Comparison of ENCODE assay signal across 2 cellular contexts in the genomic region with DNA sequence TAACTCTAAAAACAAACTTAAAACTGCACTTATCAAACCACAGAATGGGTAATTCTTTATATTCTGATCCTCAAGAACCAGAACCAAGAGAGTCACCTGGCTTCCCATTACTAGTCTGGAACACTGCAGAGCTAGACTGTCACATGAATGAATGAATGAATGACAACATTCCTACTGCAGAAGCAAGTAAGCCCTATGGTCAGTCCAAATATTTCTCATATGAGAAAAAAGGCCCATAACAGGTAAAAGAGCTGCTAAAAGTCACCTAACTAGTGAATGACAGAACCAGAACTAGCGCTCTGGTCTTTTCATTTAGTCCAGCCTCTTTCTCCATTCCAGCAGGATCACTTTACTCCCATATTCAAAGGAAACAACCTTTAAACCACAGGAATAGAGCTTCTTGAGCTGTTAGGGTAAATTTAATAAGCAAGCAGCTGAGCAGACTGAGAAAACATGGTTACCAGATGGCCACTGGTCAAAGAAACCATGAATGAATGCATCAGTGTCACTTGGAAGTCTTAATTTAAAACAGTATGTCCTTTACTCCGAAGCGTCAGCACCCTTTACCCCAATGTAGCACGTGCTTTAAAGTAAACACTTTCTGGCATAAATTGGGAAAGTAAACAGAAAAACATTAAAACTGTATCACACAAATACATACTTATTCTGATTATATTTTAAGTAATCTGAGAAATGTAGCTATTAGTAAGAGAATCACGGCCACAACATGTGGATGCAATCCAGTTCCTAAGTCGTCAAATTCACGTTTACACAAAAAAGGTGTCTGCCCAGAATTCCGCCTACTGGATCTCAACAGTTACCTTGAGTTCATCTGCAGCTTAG.
TF ChIP-seq lines count a peak whose summit lies in the region.

No MANE protein-coding gene starts in this region.

TF ChIP-seq in HCT116, 20 proteins besides CTCF, POLR2A, EP300 and RAD21 (continued from another document):
- TF ChIP-seq, protein P1, sequence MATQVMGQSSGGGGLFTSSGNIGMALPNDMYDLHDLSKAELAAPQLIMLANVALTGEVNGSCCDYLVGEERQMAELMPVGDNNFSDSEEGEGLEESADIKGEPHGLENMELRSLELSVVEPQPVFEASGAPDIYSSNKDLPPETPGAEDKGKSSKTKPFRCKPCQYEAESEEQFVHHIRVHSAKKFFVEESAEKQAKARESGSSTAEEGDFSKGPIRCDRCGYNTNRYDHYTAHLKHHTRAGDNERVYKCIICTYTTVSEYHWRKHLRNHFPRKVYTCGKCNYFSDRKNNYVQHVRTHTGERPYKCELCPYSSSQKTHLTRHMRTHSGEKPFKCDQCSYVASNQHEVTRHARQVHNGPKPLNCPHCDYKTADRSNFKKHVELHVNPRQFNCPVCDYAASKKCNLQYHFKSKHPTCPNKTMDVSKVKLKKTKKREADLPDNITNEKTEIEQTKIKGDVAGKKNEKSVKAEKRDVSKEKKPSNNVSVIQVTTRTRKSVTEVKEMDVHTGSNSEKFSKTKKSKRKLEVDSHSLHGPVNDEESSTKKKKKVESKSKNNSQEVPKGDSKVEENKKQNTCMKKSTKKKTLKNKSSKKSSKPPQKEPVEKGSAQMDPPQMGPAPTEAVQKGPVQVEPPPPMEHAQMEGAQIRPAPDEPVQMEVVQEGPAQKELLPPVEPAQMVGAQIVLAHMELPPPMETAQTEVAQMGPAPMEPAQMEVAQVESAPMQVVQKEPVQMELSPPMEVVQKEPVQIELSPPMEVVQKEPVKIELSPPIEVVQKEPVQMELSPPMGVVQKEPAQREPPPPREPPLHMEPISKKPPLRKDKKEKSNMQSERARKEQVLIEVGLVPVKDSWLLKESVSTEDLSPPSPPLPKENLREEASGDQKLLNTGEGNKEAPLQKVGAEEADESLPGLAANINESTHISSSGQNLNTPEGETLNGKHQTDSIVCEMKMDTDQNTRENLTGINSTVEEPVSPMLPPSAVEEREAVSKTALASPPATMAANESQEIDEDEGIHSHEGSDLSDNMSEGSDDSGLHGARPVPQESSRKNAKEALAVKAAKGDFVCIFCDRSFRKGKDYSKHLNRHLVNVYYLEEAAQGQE (IDR thresholded peaks at IDR 0.05; ENCODE audit: low read depth), result no peak
- TF ChIP-seq SRF (IDR thresholded peaks at IDR 0.05; ENCODE audit: low read depth), result no peak
- no peak for TF ChIP-seq TCF7L2 (IDR thresholded peaks at IDR 0.05; ENCODE audit: borderline replicate concordance, extremely low read depth, insufficient read depth, insufficient read length)
- no peak for TF ChIP-seq EZH2phosphoT487 (IDR thresholded peaks at IDR 0.05; ENCODE audit: borderline replicate concordance)
- TF ChIP-seq, protein P2, sequence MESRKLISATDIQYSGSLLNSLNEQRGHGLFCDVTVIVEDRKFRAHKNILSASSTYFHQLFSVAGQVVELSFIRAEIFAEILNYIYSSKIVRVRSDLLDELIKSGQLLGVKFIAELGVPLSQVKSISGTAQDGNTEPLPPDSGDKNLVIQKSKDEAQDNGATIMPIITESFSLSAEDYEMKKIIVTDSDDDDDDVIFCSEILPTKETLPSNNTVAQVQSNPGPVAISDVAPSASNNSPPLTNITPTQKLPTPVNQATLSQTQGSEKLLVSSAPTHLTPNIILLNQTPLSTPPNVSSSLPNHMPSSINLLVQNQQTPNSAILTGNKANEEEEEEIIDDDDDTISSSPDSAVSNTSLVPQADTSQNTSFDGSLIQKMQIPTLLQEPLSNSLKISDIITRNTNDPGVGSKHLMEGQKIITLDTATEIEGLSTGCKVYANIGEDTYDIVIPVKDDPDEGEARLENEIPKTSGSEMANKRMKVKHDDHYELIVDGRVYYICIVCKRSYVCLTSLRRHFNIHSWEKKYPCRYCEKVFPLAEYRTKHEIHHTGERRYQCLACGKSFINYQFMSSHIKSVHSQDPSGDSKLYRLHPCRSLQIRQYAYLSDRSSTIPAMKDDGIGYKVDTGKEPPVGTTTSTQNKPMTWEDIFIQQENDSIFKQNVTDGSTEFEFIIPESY (IDR thresholded peaks at IDR 0.05; ENCODE audit: extremely low read depth, insufficient replicate concordance, low read length), result no peak
- TF ChIP-seq POLR2AphosphoS5 (IDR thresholded peaks at IDR 0.05; ENCODE audit: low read depth, low read length), result no peak
- TF ChIP-seq ZFX (IDR thresholded peaks at IDR 0.05), result no peak
- no peak for TF ChIP-seq SIN3A (IDR thresholded peaks at IDR 0.05; ENCODE audit: low read depth)
- TF ChIP-seq EGR1 (IDR thresholded peaks at IDR 0.05; ENCODE audit: low read depth), result no peak
- TF ChIP-seq EZH2 (IDR thresholded peaks at IDR 0.05), result no peak
- no peak for TF ChIP-seq JUND (IDR thresholded peaks at IDR 0.05)

TF ChIP-seq in WTC11, 78 proteins besides CTCF, POLR2A, EP300 and RAD21 (continued from another document):
- TF ChIP-seq ZNF121 (CRISPR knock-in tag; IDR thresholded peaks at IDR 0.05) (no peak), IRF2 (CRISPR knock-in tag; IDR thresholded peaks at IDR 0.05; ENCODE audit: borderline replicate concordance, low read depth) (no peak), ZNF232 (CRISPR knock-in tag; IDR thresholded peaks at IDR 0.05) (no peak)
- TF ChIP-seq, protein P3, sequence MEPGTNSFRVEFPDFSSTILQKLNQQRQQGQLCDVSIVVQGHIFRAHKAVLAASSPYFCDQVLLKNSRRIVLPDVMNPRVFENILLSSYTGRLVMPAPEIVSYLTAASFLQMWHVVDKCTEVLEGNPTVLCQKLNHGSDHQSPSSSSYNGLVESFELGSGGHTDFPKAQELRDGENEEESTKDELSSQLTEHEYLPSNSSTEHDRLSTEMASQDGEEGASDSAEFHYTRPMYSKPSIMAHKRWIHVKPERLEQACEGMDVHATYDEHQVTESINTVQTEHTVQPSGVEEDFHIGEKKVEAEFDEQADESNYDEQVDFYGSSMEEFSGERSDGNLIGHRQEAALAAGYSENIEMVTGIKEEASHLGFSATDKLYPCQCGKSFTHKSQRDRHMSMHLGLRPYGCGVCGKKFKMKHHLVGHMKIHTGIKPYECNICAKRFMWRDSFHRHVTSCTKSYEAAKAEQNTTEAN (CRISPR knock-in tag; IDR thresholded peaks at IDR 0.05), result no peak
- TF ChIP-seq, protein P4, sequence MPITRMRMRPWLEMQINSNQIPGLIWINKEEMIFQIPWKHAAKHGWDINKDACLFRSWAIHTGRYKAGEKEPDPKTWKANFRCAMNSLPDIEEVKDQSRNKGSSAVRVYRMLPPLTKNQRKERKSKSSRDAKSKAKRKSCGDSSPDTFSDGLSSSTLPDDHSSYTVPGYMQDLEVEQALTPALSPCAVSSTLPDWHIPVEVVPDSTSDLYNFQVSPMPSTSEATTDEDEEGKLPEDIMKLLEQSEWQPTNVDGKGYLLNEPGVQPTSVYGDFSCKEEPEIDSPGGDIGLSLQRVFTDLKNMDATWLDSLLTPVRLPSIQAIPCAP (CRISPR knock-in tag; IDR thresholded peaks at IDR 0.05), result no peak
- TF ChIP-seq, protein P5, sequence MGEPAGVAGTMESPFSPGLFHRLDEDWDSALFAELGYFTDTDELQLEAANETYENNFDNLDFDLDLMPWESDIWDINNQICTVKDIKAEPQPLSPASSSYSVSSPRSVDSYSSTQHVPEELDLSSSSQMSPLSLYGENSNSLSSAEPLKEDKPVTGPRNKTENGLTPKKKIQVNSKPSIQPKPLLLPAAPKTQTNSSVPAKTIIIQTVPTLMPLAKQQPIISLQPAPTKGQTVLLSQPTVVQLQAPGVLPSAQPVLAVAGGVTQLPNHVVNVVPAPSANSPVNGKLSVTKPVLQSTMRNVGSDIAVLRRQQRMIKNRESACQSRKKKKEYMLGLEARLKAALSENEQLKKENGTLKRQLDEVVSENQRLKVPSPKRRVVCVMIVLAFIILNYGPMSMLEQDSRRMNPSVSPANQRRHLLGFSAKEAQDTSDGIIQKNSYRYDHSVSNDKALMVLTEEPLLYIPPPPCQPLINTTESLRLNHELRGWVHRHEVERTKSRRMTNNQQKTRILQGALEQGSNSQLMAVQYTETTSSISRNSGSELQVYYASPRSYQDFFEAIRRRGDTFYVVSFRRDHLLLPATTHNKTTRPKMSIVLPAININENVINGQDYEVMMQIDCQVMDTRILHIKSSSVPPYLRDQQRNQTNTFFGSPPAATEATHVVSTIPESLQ (CRISPR knock-in tag; IDR thresholded peaks at IDR 0.05), result no peak
